In genomic region chr5:2738700-2739359, GRCh38 we compare ENCODE assay signal across 1 cellular context.
TF ChIP-seq lines count a peak whose summit lies in the region.

No MANE protein-coding gene starts in this region.

TF ChIP-seq in SK-N-SH, 30 proteins besides CTCF, POLR2A, EP300 and RAD21:
- TF ChIP-seq, protein P1, sequence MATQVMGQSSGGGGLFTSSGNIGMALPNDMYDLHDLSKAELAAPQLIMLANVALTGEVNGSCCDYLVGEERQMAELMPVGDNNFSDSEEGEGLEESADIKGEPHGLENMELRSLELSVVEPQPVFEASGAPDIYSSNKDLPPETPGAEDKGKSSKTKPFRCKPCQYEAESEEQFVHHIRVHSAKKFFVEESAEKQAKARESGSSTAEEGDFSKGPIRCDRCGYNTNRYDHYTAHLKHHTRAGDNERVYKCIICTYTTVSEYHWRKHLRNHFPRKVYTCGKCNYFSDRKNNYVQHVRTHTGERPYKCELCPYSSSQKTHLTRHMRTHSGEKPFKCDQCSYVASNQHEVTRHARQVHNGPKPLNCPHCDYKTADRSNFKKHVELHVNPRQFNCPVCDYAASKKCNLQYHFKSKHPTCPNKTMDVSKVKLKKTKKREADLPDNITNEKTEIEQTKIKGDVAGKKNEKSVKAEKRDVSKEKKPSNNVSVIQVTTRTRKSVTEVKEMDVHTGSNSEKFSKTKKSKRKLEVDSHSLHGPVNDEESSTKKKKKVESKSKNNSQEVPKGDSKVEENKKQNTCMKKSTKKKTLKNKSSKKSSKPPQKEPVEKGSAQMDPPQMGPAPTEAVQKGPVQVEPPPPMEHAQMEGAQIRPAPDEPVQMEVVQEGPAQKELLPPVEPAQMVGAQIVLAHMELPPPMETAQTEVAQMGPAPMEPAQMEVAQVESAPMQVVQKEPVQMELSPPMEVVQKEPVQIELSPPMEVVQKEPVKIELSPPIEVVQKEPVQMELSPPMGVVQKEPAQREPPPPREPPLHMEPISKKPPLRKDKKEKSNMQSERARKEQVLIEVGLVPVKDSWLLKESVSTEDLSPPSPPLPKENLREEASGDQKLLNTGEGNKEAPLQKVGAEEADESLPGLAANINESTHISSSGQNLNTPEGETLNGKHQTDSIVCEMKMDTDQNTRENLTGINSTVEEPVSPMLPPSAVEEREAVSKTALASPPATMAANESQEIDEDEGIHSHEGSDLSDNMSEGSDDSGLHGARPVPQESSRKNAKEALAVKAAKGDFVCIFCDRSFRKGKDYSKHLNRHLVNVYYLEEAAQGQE (IDR thresholded peaks at IDR 0.05; ENCODE audit: low read depth, low read length): no peak
- TF ChIP-seq RXRA (IDR thresholded peaks at IDR 0.05; ENCODE audit: borderline replicate concordance, low read depth) (no peak), FOXM1 (IDR thresholded peaks at IDR 0.05; ENCODE audit: low read depth) (no peak), SMC3 (IDR thresholded peaks at IDR 0.05; ENCODE audit: low read depth, low read length) (no peak), FOSL2 (IDR thresholded peaks at IDR 0.05; ENCODE audit: borderline replicate concordance, low read depth) (no peak), ZBTB33 (IDR thresholded peaks at IDR 0.05; ENCODE audit: borderline replicate concordance, low read depth) (no peak), GABPA (IDR thresholded peaks at IDR 0.05; ENCODE audit: low read depth) (no peak), MEF2A (IDR thresholded peaks at IDR 0.05; ENCODE audit: borderline replicate concordance, low read depth) (no peak), NRF1 (IDR thresholded peaks at IDR 0.05; ENCODE audit: low read depth, low read length) (no peak), GATA2 (CRISPR knock-in tag; IDR thresholded peaks at IDR 0.05) (no peak), MXI1 (IDR thresholded peaks at IDR 0.05; ENCODE audit: low read depth, low read length) (no peak), RFX5 (IDR thresholded peaks at IDR 0.05; ENCODE audit: low read length) (no peak), NFIC (IDR thresholded peaks at IDR 0.05; ENCODE audit: borderline replicate concordance) (no peak), RCOR1 (IDR thresholded peaks at IDR 0.05; ENCODE audit: low read length) (no peak), EZH2phosphoT487 (IDR thresholded peaks at IDR 0.05; ENCODE audit: borderline replicate concordance, low read depth) (no peak), TCF12 (IDR thresholded peaks at IDR 0.05) (no peak)
- TF ChIP-seq, protein P2, sequence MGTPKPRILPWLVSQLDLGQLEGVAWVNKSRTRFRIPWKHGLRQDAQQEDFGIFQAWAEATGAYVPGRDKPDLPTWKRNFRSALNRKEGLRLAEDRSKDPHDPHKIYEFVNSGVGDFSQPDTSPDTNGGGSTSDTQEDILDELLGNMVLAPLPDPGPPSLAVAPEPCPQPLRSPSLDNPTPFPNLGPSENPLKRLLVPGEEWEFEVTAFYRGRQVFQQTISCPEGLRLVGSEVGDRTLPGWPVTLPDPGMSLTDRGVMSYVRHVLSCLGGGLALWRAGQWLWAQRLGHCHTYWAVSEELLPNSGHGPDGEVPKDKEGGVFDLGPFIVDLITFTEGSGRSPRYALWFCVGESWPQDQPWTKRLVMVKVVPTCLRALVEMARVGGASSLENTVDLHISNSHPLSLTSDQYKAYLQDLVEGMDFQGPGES (IDR thresholded peaks at IDR 0.05; ENCODE audit: low read depth, low read length): no peak
- TF ChIP-seq, protein P3, sequence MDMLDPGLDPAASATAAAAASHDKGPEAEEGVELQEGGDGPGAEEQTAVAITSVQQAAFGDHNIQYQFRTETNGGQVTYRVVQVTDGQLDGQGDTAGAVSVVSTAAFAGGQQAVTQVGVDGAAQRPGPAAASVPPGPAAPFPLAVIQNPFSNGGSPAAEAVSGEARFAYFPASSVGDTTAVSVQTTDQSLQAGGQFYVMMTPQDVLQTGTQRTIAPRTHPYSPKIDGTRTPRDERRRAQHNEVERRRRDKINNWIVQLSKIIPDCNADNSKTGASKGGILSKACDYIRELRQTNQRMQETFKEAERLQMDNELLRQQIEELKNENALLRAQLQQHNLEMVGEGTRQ (IDR thresholded peaks at IDR 0.05; ENCODE audit: borderline replicate concordance, low read depth, low read length): no peak
- TF ChIP-seq, protein P4, sequence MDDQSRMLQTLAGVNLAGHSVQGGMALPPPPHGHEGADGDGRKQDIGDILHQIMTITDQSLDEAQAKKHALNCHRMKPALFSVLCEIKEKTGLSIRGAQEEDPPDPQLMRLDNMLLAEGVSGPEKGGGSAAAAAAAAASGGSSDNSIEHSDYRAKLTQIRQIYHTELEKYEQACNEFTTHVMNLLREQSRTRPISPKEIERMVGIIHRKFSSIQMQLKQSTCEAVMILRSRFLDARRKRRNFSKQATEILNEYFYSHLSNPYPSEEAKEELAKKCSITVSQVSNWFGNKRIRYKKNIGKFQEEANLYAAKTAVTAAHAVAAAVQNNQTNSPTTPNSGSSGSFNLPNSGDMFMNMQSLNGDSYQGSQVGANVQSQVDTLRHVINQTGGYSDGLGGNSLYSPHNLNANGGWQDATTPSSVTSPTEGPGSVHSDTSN (IDR thresholded peaks at IDR 0.05): no peak
- TF ChIP-seq, protein P5, sequence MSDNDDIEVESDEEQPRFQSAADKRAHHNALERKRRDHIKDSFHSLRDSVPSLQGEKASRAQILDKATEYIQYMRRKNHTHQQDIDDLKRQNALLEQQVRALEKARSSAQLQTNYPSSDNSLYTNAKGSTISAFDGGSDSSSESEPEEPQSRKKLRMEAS (IDR thresholded peaks at IDR 0.05; ENCODE audit: low read depth): no peak
